Comparison of ENCODE assay signal across 2 cellular contexts in the genomic region with DNA sequence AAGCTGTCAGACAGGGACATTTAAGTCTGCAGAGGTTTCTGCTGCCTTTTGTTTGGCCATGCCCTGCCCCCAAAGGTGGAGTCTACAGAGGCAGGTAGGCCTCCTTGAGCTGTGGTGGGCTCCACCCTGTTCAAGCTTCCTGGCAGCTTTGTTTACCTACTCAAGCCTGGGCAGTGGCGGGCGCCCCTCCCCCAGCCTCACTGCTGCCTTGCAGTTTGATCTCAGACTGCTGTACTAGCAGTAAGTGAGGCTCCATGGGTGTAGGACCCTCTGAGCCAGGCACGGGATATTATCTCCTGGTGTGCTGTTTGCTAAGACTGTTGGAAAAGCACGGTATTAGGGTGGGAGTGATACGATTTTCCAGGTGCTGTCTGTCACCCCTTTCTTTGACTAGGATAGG.
A peak's percentile ranks its signal among the peaks of the same experiment; 100 is the strongest.
TF ChIP-seq lines count a peak whose summit lies in the region.

No MANE protein-coding gene starts in this region.

TF ChIP-seq in WTC11, 78 proteins besides CTCF, POLR2A, EP300 and RAD21:
- TF ChIP-seq ZBTB21 (CRISPR knock-in tag; IDR thresholded peaks at IDR 0.05; ENCODE audit: borderline replicate concordance) (0 out of 2 replicates have a peak, but pooled peaks have one; percentile 34), FOXK1 (CRISPR knock-in tag; IDR thresholded peaks at IDR 0.05) (peak; percentile 69; the same call in 1 of the 2 replicates)
- TF ChIP-seq, protein P1, sequence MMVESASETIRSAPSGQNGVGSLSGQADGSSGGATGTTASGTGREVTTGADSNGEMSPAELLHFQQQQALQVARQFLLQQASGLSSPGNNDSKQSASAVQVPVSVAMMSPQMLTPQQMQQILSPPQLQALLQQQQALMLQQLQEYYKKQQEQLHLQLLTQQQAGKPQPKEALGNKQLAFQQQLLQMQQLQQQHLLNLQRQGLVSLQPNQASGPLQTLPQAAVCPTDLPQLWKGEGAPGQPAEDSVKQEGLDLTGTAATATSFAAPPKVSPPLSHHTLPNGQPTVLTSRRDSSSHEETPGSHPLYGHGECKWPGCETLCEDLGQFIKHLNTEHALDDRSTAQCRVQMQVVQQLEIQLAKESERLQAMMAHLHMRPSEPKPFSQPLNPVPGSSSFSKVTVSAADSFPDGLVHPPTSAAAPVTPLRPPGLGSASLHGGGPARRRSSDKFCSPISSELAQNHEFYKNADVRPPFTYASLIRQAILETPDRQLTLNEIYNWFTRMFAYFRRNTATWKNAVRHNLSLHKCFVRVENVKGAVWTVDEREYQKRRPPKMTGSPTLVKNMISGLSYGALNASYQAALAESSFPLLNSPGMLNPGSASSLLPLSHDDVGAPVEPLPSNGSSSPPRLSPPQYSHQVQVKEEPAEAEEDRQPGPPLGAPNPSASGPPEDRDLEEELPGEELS (CRISPR knock-in tag; IDR thresholded peaks at IDR 0.05), result 0 out of 2 replicates have a peak, but pooled peaks have one; percentile 26
- TF ChIP-seq, protein P2, sequence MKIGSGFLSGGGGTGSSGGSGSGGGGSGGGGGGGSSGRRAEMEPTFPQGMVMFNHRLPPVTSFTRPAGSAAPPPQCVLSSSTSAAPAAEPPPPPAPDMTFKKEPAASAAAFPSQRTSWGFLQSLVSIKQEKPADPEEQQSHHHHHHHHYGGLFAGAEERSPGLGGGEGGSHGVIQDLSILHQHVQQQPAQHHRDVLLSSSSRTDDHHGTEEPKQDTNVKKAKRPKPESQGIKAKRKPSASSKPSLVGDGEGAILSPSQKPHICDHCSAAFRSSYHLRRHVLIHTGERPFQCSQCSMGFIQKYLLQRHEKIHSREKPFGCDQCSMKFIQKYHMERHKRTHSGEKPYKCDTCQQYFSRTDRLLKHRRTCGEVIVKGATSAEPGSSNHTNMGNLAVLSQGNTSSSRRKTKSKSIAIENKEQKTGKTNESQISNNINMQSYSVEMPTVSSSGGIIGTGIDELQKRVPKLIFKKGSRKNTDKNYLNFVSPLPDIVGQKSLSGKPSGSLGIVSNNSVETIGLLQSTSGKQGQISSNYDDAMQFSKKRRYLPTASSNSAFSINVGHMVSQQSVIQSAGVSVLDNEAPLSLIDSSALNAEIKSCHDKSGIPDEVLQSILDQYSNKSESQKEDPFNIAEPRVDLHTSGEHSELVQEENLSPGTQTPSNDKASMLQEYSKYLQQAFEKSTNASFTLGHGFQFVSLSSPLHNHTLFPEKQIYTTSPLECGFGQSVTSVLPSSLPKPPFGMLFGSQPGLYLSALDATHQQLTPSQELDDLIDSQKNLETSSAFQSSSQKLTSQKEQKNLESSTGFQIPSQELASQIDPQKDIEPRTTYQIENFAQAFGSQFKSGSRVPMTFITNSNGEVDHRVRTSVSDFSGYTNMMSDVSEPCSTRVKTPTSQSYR (CRISPR knock-in tag; IDR thresholded peaks at IDR 0.05), result peak; percentile 67; the same call in 1 of the 2 replicates

TF ChIP-seq in H1, 55 proteins besides CTCF, POLR2A, EP300 and RAD21:
- TF ChIP-seq RBBP5 (IDR thresholded peaks at IDR 0.05; ENCODE audit: borderline replicate concordance, low read depth, low read length) (0 out of 2 replicates have a peak, but pooled peaks have one; percentile 53), SP1 (IDR thresholded peaks at IDR 0.05; ENCODE audit: low read depth, low read length) (0 out of 2 replicates have a peak, but pooled peaks have one; percentile 41), ASH2L (IDR thresholded peaks at IDR 0.05; ENCODE audit: low read length) (peak; percentile 65)
